In genomic region chr1:118716775-118717174, GRCh38 we compare ENCODE assay signal across 19 cellular contexts.
DNase-seq lines count a peak whose midpoint lies in the region; ATAC-seq and TF ChIP-seq lines count a peak whose summit lies in the region.
"Had no signal": no experiment of that assay in that cellular context is flagged by ENCODE, and none has a peak within 500 bp of the region (broad histone marks: within the 10 kb centered on the region; RNA-seq: fewer than 3 reads in every experiment).

No MANE protein-coding gene starts in this region.

- intact Hi-C loops in breast epithelium (cut with DNase I; ENCODE audit: low total_unique reads) (no loop called here), PC-9 (cut with micrococcal nuclease; ENCODE audit: unreplicated experiment) (loop anchor here (10.0 kb wide), 1 partner anchor 562 kb away; no protein-coding TSS in a partner anchor), esophagus muscularis mucosa (cut with DNase I) (no loop called here)

- TF ChIP-seq POLR2A in breast epithelium (IDR thresholded peaks at IDR 0.05): no peak
- no peak for TF ChIP-seq POLR2A in esophagus muscularis mucosa (IDR thresholded peaks at IDR 0.05; ENCODE audit: low read depth)

- no peak overlapping the region for H3K4me3 ChIP-seq in breast epithelium
- no peak overlapping the region for H3K4me3 ChIP-seq in PC-9
- no peak overlapping the region for H3K4me3 ChIP-seq in fibroblast of the aortic adventitia (ENCODE audit: low read depth, low read length)
- H3K4me3 ChIP-seq in retinal pigment epithelial cell (ENCODE audit: low read length): no peak overlapping the region
- H3K4me3 ChIP-seq in esophagus muscularis mucosa: no peak overlapping the region
- H3K4me3 ChIP-seq: colonic mucosa, pancreas, vagina had no signal

- H3K27me3 Mint-ChIP-seq in T-helper 17 cell: no peaks in the 10 kb centered on the region
- H3K27me3 Mint-ChIP-seq: stimulated activated naive CD8-positive, alpha-beta T cell treated with anti-CD3 and anti-CD28 coated beads, Interleukin-15, amount 100 ng/mL, for 72 hours had no signal

- CTCF ChIA-PET in PC-9 (lab: Charles Lee): no interaction called here

- no peaks in the 10 kb centered on the region for H3K4me1 ChIP-seq in breast epithelium
- H3K4me1 ChIP-seq in PC-9 (replicated peaks; ENCODE audit: insufficient read depth): no peaks in the 10 kb centered on the region
- H3K4me1 ChIP-seq in esophagus muscularis mucosa: peaks cover 0 to 14% (median 6%) of the 10 kb centered on the region in 4 donors
- H3K4me1 ChIP-seq: colonic mucosa, pancreas, vagina had no signal

- no peak overlapping the region for H3K4me3 Mint-ChIP-seq in T-helper 17 cell
- H3K4me3 Mint-ChIP-seq: stimulated activated naive CD8-positive, alpha-beta T cell treated with anti-CD3 and anti-CD28 coated beads, Interleukin-15, amount 100 ng/mL, for 72 hours had no signal

- H3K79me2 ChIP-seq in PC-9 (ENCODE audit: low read depth): no peaks in the 10 kb centered on the region

- no peaks in the 10 kb centered on the region for H3K9me3 ChIP-seq in breast epithelium
- no peaks in the 10 kb centered on the region for H3K9me3 ChIP-seq in PC-9 (ENCODE audit: insufficient read depth, low read depth)
- no peaks in the 10 kb centered on the region for H3K9me3 ChIP-seq in T-helper 17 cell (ENCODE audit: control insufficient read depth, low read length, poor library complexity, severe bottlenecking)
- H3K9me3 ChIP-seq in esophagus muscularis mucosa: no peaks in the 10 kb centered on the region
- H3K9me3 ChIP-seq: colonic mucosa, pancreas, vagina had no signal

- peak; percentile 7 to 38 for DNase-seq in T47D (ENCODE audit: low read depth in 1 of 2, low spot score in 1 of 2)
- DNase-seq in breast epithelium (ENCODE audit: low spot score in 2 of 2): no peak
- no peak for DNase-seq in PC-9
- DNase-seq in fibroblast of the aortic adventitia (ENCODE audit: low read depth): peak; percentile 0
- no peak for DNase-seq in retinal pigment epithelial cell (ENCODE audit: low read depth)
- DNase-seq in stimulated activated CD8-positive, alpha-beta memory T cell treated with anti-CD3 and anti-CD28 coated beads, Interleukin-4, amount 100 ng/mL, for 48 hours: no peak
- DNase-seq in T-helper 17 cell: no peak
- DNase-seq in esophagus muscularis mucosa (ENCODE audit: extremely low spot score): no peak
- DNase-seq: colonic mucosa; erythroblast; hippocampal formation; kidney glomerular epithelial cell; NCI-H1105 treated with DMSO at 0.1 percent for 48 hours; pancreas; stimulated activated CD4-positive, alpha-beta T cell treated with anti-CD3 and anti-CD28 coated beads, Interleukin-12 subunit alpha, Interleukin-12 subunit beta, amount 100 ng/mL, for 4 hours; stimulated activated naive CD8-positive, alpha-beta T cell treated with anti-CD3 and anti-CD28 coated beads, Interleukin-15, amount 100 ng/mL, for 72 hours had no signal

- no peaks in the 10 kb centered on the region for H3F3A ChIP-seq in PC-9 (ENCODE audit: insufficient read depth, low read depth)

- H3K36me3 Mint-ChIP-seq in T-helper 17 cell (ENCODE audit: low read depth): no peaks in the 10 kb centered on the region

- in situ Hi-C loops in T47D (cut with HindIII; ENCODE audit: low pct_unique_long_range_greater_than_20kb, low sequenced_read_pairs): no loop called here

- no peak for TF ChIP-seq EP300 in esophagus muscularis mucosa (IDR thresholded peaks at IDR 0.05)

- H3K4me1 Mint-ChIP-seq in T-helper 17 cell: no peaks in the 10 kb centered on the region
- H3K4me1 Mint-ChIP-seq: stimulated activated naive CD8-positive, alpha-beta T cell treated with anti-CD3 and anti-CD28 coated beads, Interleukin-15, amount 100 ng/mL, for 72 hours had no signal

- H4K20me1 ChIP-seq in PC-9 (ENCODE audit: insufficient read depth): no peaks in the 10 kb centered on the region

- H3K27me3 ChIP-seq in breast epithelium (no peaks in the 10 kb centered on the region), PC-9 (ENCODE audit: insufficient read depth, low read depth) (no peaks in the 10 kb centered on the region), esophagus muscularis mucosa (no peaks in the 10 kb centered on the region)
- H3K27me3 ChIP-seq: colonic mucosa, pancreas, vagina had no signal

- H2AFZ ChIP-seq in PC-9: no peak overlapping the region

- TF ChIP-seq CTCF in breast epithelium (IDR thresholded peaks at IDR 0.05) (no peak), PC-9 (conservative IDR thresholded peaks at IDR 0.05) (peak; percentile 52; the same call in 1 of the 2 replicates), fibroblast of the aortic adventitia (IDR thresholded peaks at IDR 0.05; ENCODE audit: insufficient read depth, low read length) (no peak), retinal pigment epithelial cell (conservative IDR thresholded peaks at IDR 0.05; ENCODE audit: low read depth, low read length) (peak; percentile 17), esophagus muscularis mucosa (IDR thresholded peaks at IDR 0.05) (peak in 1 of 3 experiments; percentile 8)

- H3K9me2 ChIP-seq in PC-9 (ENCODE audit: insufficient read depth): no peaks in the 10 kb centered on the region

- WGBS in esophagus muscularis mucosa: 53% methylated on average over 1 of the region's 1 CpG

- POLR2A ChIA-PET in PC-9 (lab: Charles Lee; ENCODE audit: unreplicated experiment): no interaction called here

- H3K36me3 ChIP-seq in breast epithelium (no peaks in the 10 kb centered on the region), PC-9 (ENCODE audit: low read depth) (no peaks in the 10 kb centered on the region), esophagus muscularis mucosa (no peaks in the 10 kb centered on the region)
- H3K36me3 ChIP-seq: colonic mucosa, pancreas, vagina had no signal

- H3K27ac ChIP-seq in breast epithelium (no peak overlapping the region), PC-9 (no peak overlapping the region), esophagus muscularis mucosa (replicated peaks in 1 of 4) (no peak overlapping the region)
- H3K27ac ChIP-seq: colonic mucosa, pancreas, vagina had no signal

- no peak overlapping the region for H3K4me2 ChIP-seq in PC-9

- H3K27ac Mint-ChIP-seq in T-helper 17 cell: no peak overlapping the region
- H3K27ac Mint-ChIP-seq: activated T-helper 2 cell treated with anti-CD3 and anti-CD28 coated beads, Interferon-gamma antibody, Interleukin-2, Interleukin-4, amounts not matched to agents 10 μg/mL and 5 μg/mL and 100 μg/mL, durations not matched to agents 14 hours and 24 hours and 36 hours; stimulated activated naive CD8-positive, alpha-beta T cell treated with anti-CD3 and anti-CD28 coated beads, Interleukin-15, amount 100 ng/mL, for 72 hours had no signal

- no peak for ATAC-seq in T-helper 17 cell
- ATAC-seq: HCT116; pancreas; stimulated activated naive CD8-positive, alpha-beta T cell treated with anti-CD3 and anti-CD28 coated beads, Interleukin-15, amount 100 ng/mL, for 72 hours had no signal

- no TSS peak for BruUV-seq in PC-9 (replicated peaks; lab: Mats Ljungman, UMichigan)

Comparison
In these comparisons a context has a peak if more than half of its experiments do, and no peak if none do; other contexts are left out.
1. DNase-seq: peak in T47D (2 of 2) and fibroblast of the aortic adventitia (single experiment); none in breast epithelium (0 of 2), PC-9 (0 of 2), retinal pigment epithelial cell (single experiment), stimulated activated CD8-positive, alpha-beta memory T cell treated with anti-CD3 and anti-CD28 coated beads, Interleukin-4, amount 100 ng/mL, for 48 hours (single experiment), T-helper 17 cell (0 of 3) and esophagus muscularis mucosa (single experiment).
2. CTCF ChIP-seq: peak in PC-9 (single experiment) and retinal pigment epithelial cell (single experiment); none in breast epithelium (0 of 3) and fibroblast of the aortic adventitia (single experiment).